In genomic region chr12:121532503-121533390, GRCh38 we compare ENCODE assay signal across 12 cellular contexts. TPM values are rescaled to one million over a fixed set of nuclear protein-coding genes. Genes with fewer than 3 reads are reported as not detected.
A peak's percentile ranks its signal among the peaks of the same experiment; 100 is the strongest.
DNase-seq lines count a peak whose midpoint lies in the region; ATAC-seq and TF ChIP-seq lines count a peak whose summit lies in the region.
"Had no signal": no experiment of that assay in that cellular context is flagged by ENCODE, and none has a peak within 500 bp of the region (broad histone marks: within the 10 kb centered on the region; RNA-seq: fewer than 3 reads in every experiment).

No MANE protein-coding gene starts in this region.

- H3K27ac Mint-ChIP-seq in activated CD8-positive, alpha-beta memory T cell treated with anti-CD3 and anti-CD28 coated beads, Interleukin-2, amount 10 ng/mL, durations not matched to agents 7 days and 5 days = peak overlapping the region; percentile 35
- H3K27ac Mint-ChIP-seq in T-cell (peak overlapping the region; percentile 91 to 95), glutamatergic neuron (ENCODE audit: unreplicated experiment) (peak overlapping the region; percentile 28)
- no peak overlapping the region for H3K27ac Mint-ChIP-seq in stimulated activated naive CD8-positive, alpha-beta T cell treated with anti-CD3 and anti-CD28 coated beads, Interleukin-15, amount 100 ng/mL, for 72 hours

- no peak for DNase-seq in activated CD8-positive, alpha-beta memory T cell treated with anti-CD3 and anti-CD28 coated beads, Interleukin-2, amount 10 ng/mL, durations not matched to agents 7 days and 5 days
- no peak for DNase-seq in activated CD8-positive, alpha-beta memory T cell treated with anti-CD3 and anti-CD28 coated beads, Interleukin-2, amount 50 U/mL, for 4 hours
- DNase-seq in T-cell (no peak), glutamatergic neuron (no peak), sciatic nerve (ENCODE audit: low spot score) (no peak), inferior parietal cortex (ENCODE audit: extremely low spot score) (no peak)
- DNase-seq in stimulated activated naive CD8-positive, alpha-beta T cell treated with anti-CD3 and anti-CD28 coated beads, Interleukin-15, amount 100 ng/mL, for 72 hours = no peak
- no peak for DNase-seq in activated CD4-positive, CD25-positive, alpha-beta regulatory T cell (lab: John Stamatoyannopoulos, UW)
- DNase-seq: foreskin keratinocyte, GF-D8, MM.1S, NCI-H526 treated with DMSO at 0.1 percent for 48 hours had no signal

- peaks cover 26% of the 10 kb centered on the region for H3K36me3 Mint-ChIP-seq in activated CD8-positive, alpha-beta memory T cell treated with anti-CD3 and anti-CD28 coated beads, Interleukin-2, amount 10 ng/mL, durations not matched to agents 7 days and 5 days
- H3K36me3 Mint-ChIP-seq in T-cell (peaks cover 21% of the 10 kb centered on the region), glutamatergic neuron (ENCODE audit: unreplicated experiment) (no peaks in the 10 kb centered on the region)

- no peak overlapping the region for H3K4me3 Mint-ChIP-seq in activated CD8-positive, alpha-beta memory T cell treated with anti-CD3 and anti-CD28 coated beads, Interleukin-2, amount 10 ng/mL, durations not matched to agents 7 days and 5 days
- H3K4me3 Mint-ChIP-seq in T-cell = no peak overlapping the region
- no peak overlapping the region for H3K4me3 Mint-ChIP-seq in glutamatergic neuron (ENCODE audit: unreplicated experiment)
- H3K4me3 Mint-ChIP-seq in stimulated activated naive CD8-positive, alpha-beta T cell treated with anti-CD3 and anti-CD28 coated beads, Interleukin-15, amount 100 ng/mL, for 72 hours = peak overlapping the region; percentile 31 to 44

- ATAC-seq in activated CD8-positive, alpha-beta memory T cell treated with anti-CD3 and anti-CD28 coated beads, Interleukin-2, amount 10 ng/mL, durations not matched to agents 7 days and 5 days = no peak
- ATAC-seq in T-cell (replicated peaks in 1 of 4) (no peak), sciatic nerve (no peak)
- ATAC-seq in stimulated activated naive CD8-positive, alpha-beta T cell treated with anti-CD3 and anti-CD28 coated beads, Interleukin-15, amount 100 ng/mL, for 72 hours = no peak
- ATAC-seq: foreskin keratinocyte had no signal

- CTCF ChIA-PET in activated CD8-positive, alpha-beta memory T cell treated with anti-CD3 and anti-CD28 coated beads, Interleukin-2, amount 10 ng/mL, durations not matched to agents 7 days and 5 days (lab: Charles Lee) = interaction anchor here (0.9 to 1.3 kb wide), 3 partner anchors 10 to 34 kb away, joined by 3 read pairs; no protein-coding TSS in a partner anchor
- CTCF ChIA-PET in T-cell (lab: Charles Lee) = no interaction called here

- H3K27me3 Mint-ChIP-seq in activated CD8-positive, alpha-beta memory T cell treated with anti-CD3 and anti-CD28 coated beads, Interleukin-2, amount 10 ng/mL, durations not matched to agents 7 days and 5 days = no peaks in the 10 kb centered on the region
- H3K27me3 Mint-ChIP-seq in T-cell = no peaks in the 10 kb centered on the region
- peaks cover 2% of the 10 kb centered on the region for H3K27me3 Mint-ChIP-seq in glutamatergic neuron (ENCODE audit: unreplicated experiment)
- H3K27me3 Mint-ChIP-seq in stimulated activated naive CD8-positive, alpha-beta T cell treated with anti-CD3 and anti-CD28 coated beads, Interleukin-15, amount 100 ng/mL, for 72 hours = no peaks in the 10 kb centered on the region

- TF ChIP-seq CTCF in glutamatergic neuron (IDR thresholded peaks at IDR 0.05; ENCODE audit: partially characterized antibody, unreplicated experiment) = no peak

- POLR2A ChIA-PET in T-cell (lab: Charles Lee) = no interaction called here

- intact Hi-C loops in sciatic nerve (cut with DNase I) = no loop called here

- no peaks in the 10 kb centered on the region for H3K9me3 Mint-ChIP-seq in activated CD8-positive, alpha-beta memory T cell treated with anti-CD3 and anti-CD28 coated beads, Interleukin-2, amount 10 ng/mL, durations not matched to agents 7 days and 5 days (ENCODE audit: low read depth)
- no peaks in the 10 kb centered on the region for H3K9me3 Mint-ChIP-seq in T-cell
- peaks cover 2% of the 10 kb centered on the region for H3K9me3 Mint-ChIP-seq in glutamatergic neuron (ENCODE audit: unreplicated experiment)
- H3K9me3 Mint-ChIP-seq in stimulated activated naive CD8-positive, alpha-beta T cell treated with anti-CD3 and anti-CD28 coated beads, Interleukin-15, amount 100 ng/mL, for 72 hours = no peaks in the 10 kb centered on the region

- peaks cover 59% of the 10 kb centered on the region for H3K4me1 Mint-ChIP-seq in activated CD8-positive, alpha-beta memory T cell treated with anti-CD3 and anti-CD28 coated beads, Interleukin-2, amount 10 ng/mL, durations not matched to agents 7 days and 5 days
- peaks cover 53 to 64% (median 61%) of the 10 kb centered on the region in 3 donors for H3K4me1 Mint-ChIP-seq in T-cell
- H3K4me1 Mint-ChIP-seq in glutamatergic neuron (ENCODE audit: low read depth, unreplicated experiment) = peaks cover 6% of the 10 kb centered on the region
- H3K4me1 Mint-ChIP-seq in stimulated activated naive CD8-positive, alpha-beta T cell treated with anti-CD3 and anti-CD28 coated beads, Interleukin-15, amount 100 ng/mL, for 72 hours = peaks cover 82% of the 10 kb centered on the region

RNA-seq across cellular contexts. Expression of gene KDM2B, which starts 48.1 kb away (rescaled TPM):
- 10 to 100 TPM; 63.8 to 64.8 TPM for total RNA-seq in activated CD8-positive, alpha-beta memory T cell treated with anti-CD3 and anti-CD28 coated beads, Interleukin-2, amount 10 ng/mL, durations not matched to agents 7 days and 5 days
- 100 to 1,000 TPM in 2 of 5 donors, 10 to 100 TPM in 3; 74.1 to 102 (median 95.8) TPM for total RNA-seq in T-cell
- total RNA-seq in glutamatergic neuron (ENCODE audit: unreplicated experiment) = 64.3 TPM
- total RNA-seq in sciatic nerve = 22.9 TPM

Comparison
In these comparisons a context has a peak if more than half of its experiments do, and no peak if none do; other contexts are left out.
1. H3K27ac Mint-ChIP-seq: peak in activated CD8-positive, alpha-beta memory T cell treated with anti-CD3 and anti-CD28 coated beads, Interleukin-2, amount 10 ng/mL, durations not matched to agents 7 days and 5 days (single experiment), T-cell (2 of 2) and glutamatergic neuron (single experiment); none in stimulated activated naive CD8-positive, alpha-beta T cell treated with anti-CD3 and anti-CD28 coated beads, Interleukin-15, amount 100 ng/mL, for 72 hours (0 of 2).
2. H3K4me3 Mint-ChIP-seq: peak in stimulated activated naive CD8-positive, alpha-beta T cell treated with anti-CD3 and anti-CD28 coated beads, Interleukin-15, amount 100 ng/mL, for 72 hours (2 of 2); none in activated CD8-positive, alpha-beta memory T cell treated with anti-CD3 and anti-CD28 coated beads, Interleukin-2, amount 10 ng/mL, durations not matched to agents 7 days and 5 days (single experiment), T-cell (0 of 3) and glutamatergic neuron (single experiment).